Comparison of ENCODE assay signal across 8 cellular contexts in genomic region chr11:119121811-119122124, GRCh38. TPM values are rescaled to one million over a fixed set of nuclear protein-coding genes. Genes with fewer than 3 reads are reported as not detected.
DNase-seq lines count a peak whose midpoint lies in the region; TF ChIP-seq lines count a peak whose summit lies in the region.

No MANE protein-coding gene starts in this region.

- CTCF ChIA-PET in activated naive CD4-positive, alpha-beta T cell treated with anti-CD3 and anti-CD28 coated beads for 36 hours (lab: Charles Lee), result interaction anchor here (1.0 to 1.6 kb wide), 3 partner anchors 13 to 202 kb away, joined by 3 to 4 read pairs (median 4); no protein-coding TSS in a partner anchor

- H3K4me1 ChIP-seq in iPS-18a (ENCODE audit: control insufficient read depth, low read depth, low read length), result peaks cover 6% of the 10 kb centered on the region
- H3K4me1 ChIP-seq in testis, result peaks cover 14% of the 10 kb centered on the region

- H3K27me3 ChIP-seq in iPS-18a (ENCODE audit: control insufficient read depth, insufficient read depth, low read length), result no peaks in the 10 kb centered on the region
- H3K27me3 ChIP-seq in testis, result no peaks in the 10 kb centered on the region

- TF ChIP-seq CTCF in WI38 (IDR thresholded peaks at IDR 0.05; ENCODE audit: low read depth, low read length) (no peak), testis (IDR thresholded peaks at IDR 0.05) (no peak)

- TF ChIP-seq POLR2A in testis (IDR thresholded peaks at IDR 0.05), result no peak

- H3K36me3 ChIP-seq in iPS-18a (ENCODE audit: control insufficient read depth, low read depth, low read length) (peaks cover 9% of the 10 kb centered on the region), testis (ENCODE audit: low read depth, missing control alignments) (no peaks in the 10 kb centered on the region)

- no peaks in the 10 kb centered on the region for H3K27me3 Mint-ChIP-seq in activated naive CD4-positive, alpha-beta T cell treated with anti-CD3 and anti-CD28 coated beads for 36 hours (ENCODE audit: low read depth)

- H3K9me3 Mint-ChIP-seq in activated naive CD4-positive, alpha-beta T cell treated with anti-CD3 and anti-CD28 coated beads for 36 hours, result no peaks in the 10 kb centered on the region

- 0 to 1% methylated on average over 16 to 20 of the region's 20 CpGs for WGBS in testis, 2 donors

- H3K27ac ChIP-seq in iPS-18a (ENCODE audit: low read length) (peak overlapping the region; percentile 70), testis (peak overlapping the region; percentile 56 to 64)

- H3K4me3 Mint-ChIP-seq in activated naive CD4-positive, alpha-beta T cell treated with anti-CD3 and anti-CD28 coated beads for 36 hours, result peak overlapping the region; percentile 97

- H3K9ac ChIP-seq in iPS-18a (ENCODE audit: low read length), result peak overlapping the region; percentile 66

- no peak for DNase-seq in activated naive CD4-positive, alpha-beta T cell treated with anti-CD3 and anti-CD28 coated beads for 36 hours
- no peak for DNase-seq in activated naive CD4-positive, alpha-beta T cell (lab: John Stamatoyannopoulos, UW)
- DNase-seq in testis, result no peak
- DNase-seq in NOMO-1 (lab: John Stamatoyannopoulos, UW; ENCODE audit: unreplicated experiment in 2 of 2), result no peak
- no peak for DNase-seq in midbrain (lab: John Stamatoyannopoulos, UW)
- no peak for DNase-seq in iPS-NIHi7 (ENCODE audit: extremely low spot score)

- H3K4me3 ChIP-seq in WI38 (ENCODE audit: low read depth, low read length) (peak overlapping the region; percentile 77), iPS-18a (ENCODE audit: low read length) (peak overlapping the region; percentile 94), testis (peak overlapping the region; percentile 75 to 94)

- intact Hi-C loops in activated naive CD4-positive, alpha-beta T cell treated with anti-CD3 and anti-CD28 coated beads for 36 hours (cut with micrococcal nuclease), result loop anchor here (1.0 to 2.0 kb wide), 5 partner anchors 14 to 65 kb away; partner anchors contain the start of genes C2CD2L, HYOU1 and NLRX1
- intact Hi-C loops in testis (cut with DNase I; ENCODE audit: low total_unique reads), result no loop called here

- peaks cover 11% of the 10 kb centered on the region for H3K36me3 Mint-ChIP-seq in activated naive CD4-positive, alpha-beta T cell treated with anti-CD3 and anti-CD28 coated beads for 36 hours (ENCODE audit: low read depth)

- H3K9me3 ChIP-seq in iPS-18a (ENCODE audit: control insufficient read depth, low read depth, low read length) (no peaks in the 10 kb centered on the region), testis (no peaks in the 10 kb centered on the region)

- H3K4me1 Mint-ChIP-seq in activated naive CD4-positive, alpha-beta T cell treated with anti-CD3 and anti-CD28 coated beads for 36 hours (ENCODE audit: low read depth), result peaks cover 27% of the 10 kb centered on the region

- peak overlapping the region; percentile 61 for H3K27ac Mint-ChIP-seq in activated naive CD4-positive, alpha-beta T cell treated with anti-CD3 and anti-CD28 coated beads for 36 hours

RNA-seq across cellular contexts. Expression of gene HINFP, which starts 0.4 kb away (rescaled TPM):
- total RNA-seq in activated naive CD4-positive, alpha-beta T cell treated with anti-CD3 and anti-CD28 coated beads for 36 hours, result 10 to 100 TPM; 24.5 to 25.2 TPM
- 10 to 100 TPM; 58.3 to 58.7 TPM for total RNA-seq in testis
- polyA plus RNA-seq in testis (ENCODE audit: insufficient read depth, low read depth, low replicate concordance), result 38.3 TPM

RNA-seq across cellular contexts. Expression of gene C2CD2L, which starts 14.6 kb away (rescaled TPM):
- 10 to 100 TPM; 20.1 to 20.8 TPM for total RNA-seq in activated naive CD4-positive, alpha-beta T cell treated with anti-CD3 and anti-CD28 coated beads for 36 hours
- total RNA-seq in testis, result 10 to 100 TPM; 11.7 to 12.3 TPM
- polyA plus RNA-seq in testis (ENCODE audit: insufficient read depth, low read depth, low replicate concordance), result 7.8 TPM

RNA-seq across cellular contexts. Expression of gene DPAGT1, which starts 20.1 kb away (rescaled TPM):
- total RNA-seq in activated naive CD4-positive, alpha-beta T cell treated with anti-CD3 and anti-CD28 coated beads for 36 hours, result 10 to 100 TPM; 52.2 to 53.1 TPM
- total RNA-seq in testis, result 10 to 100 TPM; 29.4 to 35.5 TPM
- polyA plus RNA-seq in testis (ENCODE audit: insufficient read depth, low read depth, low replicate concordance), result 24.6 TPM

RNA-seq across cellular contexts. Expression of gene ABCG4, which starts 27.1 kb away (rescaled TPM):
- under 1 TPM; 0.12 to 0.31 TPM for total RNA-seq in activated naive CD4-positive, alpha-beta T cell treated with anti-CD3 and anti-CD28 coated beads for 36 hours
- total RNA-seq in testis, result 1 to 10 TPM; 3.9 to 5.4 TPM
- polyA plus RNA-seq in testis (ENCODE audit: insufficient read depth, low read depth, low replicate concordance), result 11.2 TPM

RNA-seq across cellular contexts. Expression of gene HMBS, which starts 37.1 kb away (rescaled TPM):
- 10 to 100 TPM; 27.9 to 29.4 TPM for total RNA-seq in activated naive CD4-positive, alpha-beta T cell treated with anti-CD3 and anti-CD28 coated beads for 36 hours
- 10 to 100 TPM; 17.0 to 17.3 TPM for total RNA-seq in testis
- polyA plus RNA-seq in testis (ENCODE audit: insufficient read depth, low read depth, low replicate concordance), result 14.0 TPM
